Comparison of ENCODE assay signal across 9 cellular contexts in the genomic region with DNA sequence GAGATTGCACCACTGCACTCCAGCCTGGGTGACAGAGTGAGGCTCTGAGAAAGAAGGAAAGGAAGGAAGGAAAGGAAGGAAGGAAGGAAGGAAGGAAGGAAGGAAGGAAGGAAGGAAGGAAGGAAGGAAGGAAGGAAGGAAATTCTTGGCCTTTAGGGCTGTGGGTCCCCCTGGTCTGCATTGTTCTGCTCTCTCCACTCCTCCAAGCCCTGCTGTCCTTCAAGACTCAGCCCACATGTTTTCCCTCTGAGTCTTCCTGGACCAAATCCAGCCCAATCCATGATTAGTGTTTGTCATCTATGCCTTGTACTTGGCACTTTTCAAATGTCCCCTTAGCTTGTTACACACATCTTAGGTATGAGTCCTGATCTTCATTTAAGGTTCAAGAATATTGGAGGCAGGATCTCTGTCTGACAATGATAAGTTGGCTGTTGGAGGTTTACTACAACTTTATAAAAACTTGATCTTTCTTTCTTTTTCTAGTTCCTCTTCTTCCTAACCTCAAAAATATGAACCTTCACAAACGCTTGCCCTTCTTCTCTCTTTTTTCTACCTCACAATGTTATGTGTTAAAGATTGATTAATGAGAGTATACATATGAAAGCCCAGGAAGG. TPM values are rescaled to one million over a fixed set of nuclear protein-coding genes. Genes with fewer than 3 reads are reported as not detected.
A peak's percentile ranks its signal among the peaks of the same experiment; 100 is the strongest.
DNase-seq lines count a peak whose midpoint lies in the region; ATAC-seq and TF ChIP-seq lines count a peak whose summit lies in the region.
"Had no signal": no experiment of that assay in that cellular context is flagged by ENCODE, and none has a peak within 500 bp of the region (broad histone marks: within the 10 kb centered on the region; RNA-seq: fewer than 3 reads in every experiment).

No MANE protein-coding gene starts in this region.

- H3K27ac Mint-ChIP-seq in activated CD4-positive, alpha-beta T cell treated with anti-CD3 and anti-CD28 coated beads, Interleukin-2, amount 10 ng/mL, durations not matched to agents 24 days and 14 days = peak overlapping the region; percentile 34
- no peak overlapping the region for H3K27ac Mint-ChIP-seq in activated CD4-positive, alpha-beta T cell treated with anti-CD3 and anti-CD28 coated beads, Interleukin-2, amount 10 ng/mL, durations not matched to agents 7 days and 5 days
- H3K27ac Mint-ChIP-seq in naive B cell = peak overlapping the region in 4 of 6 donors; percentile 6 to 49 (median 29)

- H3K4me1 ChIP-seq in colonic mucosa = no peaks in the 10 kb centered on the region

- H3K4me3 ChIP-seq in colonic mucosa = no peak overlapping the region

- no peak overlapping the region for H3K27ac ChIP-seq in colonic mucosa

- POLR2A ChIA-PET in activated CD4-positive, alpha-beta T cell treated with anti-CD3 and anti-CD28 coated beads, Interleukin-2, amount 10 ng/mL, durations not matched to agents 7 days and 5 days (lab: Charles Lee) = no interaction called here

- H3K9me3 ChIP-seq in colonic mucosa = no peaks in the 10 kb centered on the region

- ATAC-seq in HG02852 (IDR thresholded peaks at IDR 0.05; ENCODE audit: unreplicated experiment) (peak; percentile 33), naive B cell (ENCODE audit: low read depth in 2 of 2) (no peak)

- no peak overlapping the region for H3K4me3 Mint-ChIP-seq in activated CD4-positive, alpha-beta T cell treated with anti-CD3 and anti-CD28 coated beads, Interleukin-2, amount 10 ng/mL, durations not matched to agents 24 days and 14 days
- no peak overlapping the region for H3K4me3 Mint-ChIP-seq in activated CD4-positive, alpha-beta T cell treated with anti-CD3 and anti-CD28 coated beads, Interleukin-2, amount 10 ng/mL, durations not matched to agents 7 days and 5 days
- peak overlapping the region in 1 of 8 donors; percentile 69 for H3K4me3 Mint-ChIP-seq in naive B cell

- H3K9ac ChIP-seq in colonic mucosa (ENCODE audit: low read depth in 2 of 2, low read length in 2 of 2) = no peak overlapping the region

- H3K27me3 ChIP-seq in colonic mucosa = no peaks in the 10 kb centered on the region

- no peak for DNase-seq in activated CD4-positive, alpha-beta T cell treated with anti-CD3 and anti-CD28 coated beads, Interleukin-2, amount 10 ng/mL, durations not matched to agents 24 days and 14 days
- no peak for DNase-seq in activated CD4-positive, alpha-beta T cell treated with anti-CD3 and anti-CD28 coated beads, Interleukin-2, amount 10 ng/mL, durations not matched to agents 7 days and 5 days
- DNase-seq in RKO (ENCODE audit: low spot score) (peak; percentile 58), naive B cell (no peak), cerebellar nuclear complex (lab: John Stamatoyannopoulos, UW) (no peak), NCI-H1694 (lab: John Stamatoyannopoulos, UW) (no peak), colonic mucosa (no peak)
- DNase-seq: NCI-H2081 treated with DMSO at 0.1 percent for 48 hours had no signal

- peaks cover 15% of the 10 kb centered on the region for H3K4me1 Mint-ChIP-seq in activated CD4-positive, alpha-beta T cell treated with anti-CD3 and anti-CD28 coated beads, Interleukin-2, amount 10 ng/mL, durations not matched to agents 24 days and 14 days
- peaks cover 14% of the 10 kb centered on the region for H3K4me1 Mint-ChIP-seq in activated CD4-positive, alpha-beta T cell treated with anti-CD3 and anti-CD28 coated beads, Interleukin-2, amount 10 ng/mL, durations not matched to agents 7 days and 5 days
- peaks cover 17 to 19% (median 17%) of the 10 kb centered on the region in 3 donors for H3K4me1 Mint-ChIP-seq in naive B cell

- H3K36me3 ChIP-seq in colonic mucosa = no peaks in the 10 kb centered on the region

- no peak for TF ChIP-seq CTCF in colonic mucosa (IDR thresholded peaks at IDR 0.05)

- intact Hi-C loops in activated CD4-positive, alpha-beta T cell treated with anti-CD3 and anti-CD28 coated beads, Interleukin-2, amount 10 ng/mL, durations not matched to agents 24 days and 14 days (cut with micrococcal nuclease) = loop anchor here (2.0 kb wide), 1 partner anchor 47 kb away; no protein-coding TSS in a partner anchor
- intact Hi-C loops in colonic mucosa (cut with DNase I) = no loop called here

- CTCF ChIA-PET in activated CD4-positive, alpha-beta T cell treated with anti-CD3 and anti-CD28 coated beads, Interleukin-2, amount 10 ng/mL, durations not matched to agents 7 days and 5 days (lab: Charles Lee) = interaction anchor here (0.8 to 1.5 kb wide), 2 partner anchors 16 to 18 kb away, joined by 4 to 5 read pairs; no protein-coding TSS in a partner anchor

- H3K36me3 Mint-ChIP-seq in activated CD4-positive, alpha-beta T cell treated with anti-CD3 and anti-CD28 coated beads, Interleukin-2, amount 10 ng/mL, durations not matched to agents 24 days and 14 days (ENCODE audit: low read depth) = no peaks in the 10 kb centered on the region
- H3K36me3 Mint-ChIP-seq in activated CD4-positive, alpha-beta T cell treated with anti-CD3 and anti-CD28 coated beads, Interleukin-2, amount 10 ng/mL, durations not matched to agents 7 days and 5 days (ENCODE audit: low read depth) = no peaks in the 10 kb centered on the region
- peaks cover 0 to 4% of the 10 kb centered on the region in 2 donors for H3K36me3 Mint-ChIP-seq in naive B cell

- peaks cover 13% of the 10 kb centered on the region for H3K9me3 Mint-ChIP-seq in activated CD4-positive, alpha-beta T cell treated with anti-CD3 and anti-CD28 coated beads, Interleukin-2, amount 10 ng/mL, durations not matched to agents 24 days and 14 days
- H3K9me3 Mint-ChIP-seq in activated CD4-positive, alpha-beta T cell treated with anti-CD3 and anti-CD28 coated beads, Interleukin-2, amount 10 ng/mL, durations not matched to agents 7 days and 5 days = no peaks in the 10 kb centered on the region
- H3K9me3 Mint-ChIP-seq in naive B cell = no peaks in the 10 kb centered on the region

- peaks cover 10% of the 10 kb centered on the region for H3K27me3 Mint-ChIP-seq in activated CD4-positive, alpha-beta T cell treated with anti-CD3 and anti-CD28 coated beads, Interleukin-2, amount 10 ng/mL, durations not matched to agents 24 days and 14 days
- peaks cover 2% of the 10 kb centered on the region for H3K27me3 Mint-ChIP-seq in activated CD4-positive, alpha-beta T cell treated with anti-CD3 and anti-CD28 coated beads, Interleukin-2, amount 10 ng/mL, durations not matched to agents 7 days and 5 days
- peaks cover 0 to 17% (median 0%) of the 10 kb centered on the region in 3 donors for H3K27me3 Mint-ChIP-seq in naive B cell

RNA-seq across cellular contexts. Expression of gene INTS6, which starts 48.9 kb away (rescaled TPM):
- 63.5 and 68.6 TPM in 2 replicates for total RNA-seq in activated CD4-positive, alpha-beta T cell treated with anti-CD3 and anti-CD28 coated beads, Interleukin-2, amount 10 ng/mL, durations not matched to agents 24 days and 14 days
- total RNA-seq in activated CD4-positive, alpha-beta T cell treated with anti-CD3 and anti-CD28 coated beads, Interleukin-2, amount 10 ng/mL, durations not matched to agents 7 days and 5 days = 10 to 100 TPM; 47.9 to 51.6 TPM
- 10 to 100 TPM; 20.6 to 33.5 (median 26.7) TPM for polyA plus RNA-seq in naive B cell (ENCODE audit: low read depth in 6 of 6)
- 10 to 100 TPM; 30.8 to 32.3 TPM for total RNA-seq in colonic mucosa
